Comparison of ENCODE assay signal across 8 cellular contexts in genomic region chr1:202348509-202349262, GRCh38. TPM values are rescaled to one million over a fixed set of nuclear protein-coding genes. Genes with fewer than 3 reads are reported as not detected.
DNase-seq lines count a peak whose midpoint lies in the region; ATAC-seq and TF ChIP-seq lines count a peak whose summit lies in the region.

TSS of gene PPP1R12B (plus strand) at chr1:202348699. CDS start at chr1:202348852, 153 bp downstream.

- no peaks in the 10 kb centered on the region for H4K20me1 ChIP-seq in OCI-LY1 (ENCODE audit: insufficient read depth, low read length)

- H3K9me2 ChIP-seq in OCI-LY1 (ENCODE audit: low read depth, low read length) = no peaks in the 10 kb centered on the region

- H3K27me3 ChIP-seq in HUES64 (ENCODE audit: insufficient read depth, low read length) (no peaks in the 10 kb centered on the region), OCI-LY1 (ENCODE audit: insufficient read depth, low read length) (no peaks in the 10 kb centered on the region)

- H3K36me3 ChIP-seq in HUES64 (ENCODE audit: insufficient read depth, low read length) (no peaks in the 10 kb centered on the region), OCI-LY1 (ENCODE audit: insufficient read depth, low read length) (no peaks in the 10 kb centered on the region)

- no peak for TF ChIP-seq CTCF in Calu3 (IDR thresholded peaks at IDR 0.05; ENCODE audit: unreplicated experiment)
- no peak for TF ChIP-seq CTCF in OCI-LY1 (IDR thresholded peaks at IDR 0.05; ENCODE audit: low read length)
- no peak for TF ChIP-seq CTCF in endothelial cell (IDR thresholded peaks at IDR 0.05; ENCODE audit: unreplicated experiment)

- BruUV-seq in Calu3 (replicated peaks; lab: Mats Ljungman, UMichigan) = no TSS peak

- H3K9me3 ChIP-seq in HUES64 (ENCODE audit: insufficient read depth, low read depth, low read length) (no peaks in the 10 kb centered on the region), OCI-LY1 (ENCODE audit: low read length) (no peaks in the 10 kb centered on the region)

- ATAC-seq in GM21447 (IDR thresholded peaks at IDR 0.05; ENCODE audit: unreplicated experiment) = peak; percentile 97

- H3K27ac Mint-ChIP-seq in Calu3 (ENCODE audit: unreplicated experiment) = peak within 1 kb of the TSS; percentile 81
- peak within 1 kb of the TSS; percentile 94 for H3K27ac Mint-ChIP-seq in endothelial cell (ENCODE audit: unreplicated experiment)

- H3K9me3 Mint-ChIP-seq in Calu3 (ENCODE audit: low read depth, unreplicated experiment) (no peaks in the 10 kb centered on the region), endothelial cell (ENCODE audit: unreplicated experiment) (no peaks in the 10 kb centered on the region)

- H3K27me3 Mint-ChIP-seq in Calu3 (ENCODE audit: unreplicated experiment) = no peaks in the 10 kb centered on the region
- H3K27me3 Mint-ChIP-seq in endothelial cell (ENCODE audit: unreplicated experiment) = peaks cover 9% of the 10 kb centered on the region

- H3K9ac ChIP-seq in HUES64 (ENCODE audit: low read depth, low read length) (peak within 1 kb of the TSS; percentile 74), OCI-LY1 (ENCODE audit: low read length) (peak within 1 kb of the TSS; percentile 84)

- peaks cover 10% of the 10 kb centered on the region; the same call in 1 of the 2 replicates for H3K4me1 ChIP-seq in HUES64 (ENCODE audit: insufficient read depth, low read length)
- H3K4me1 ChIP-seq in OCI-LY1 (ENCODE audit: insufficient read depth, low read length, severe bottlenecking) = peaks cover 23% of the 10 kb centered on the region

- DNase-seq in Calu3 (peak; percentile 98), endothelial cell (ENCODE audit: low spot score) (peak; percentile 91), midbrain (lab: John Stamatoyannopoulos, UW) (peak; percentile 100)
- peak; percentile 92 for DNase-seq in activated CD8-positive, alpha-beta memory T cell treated with anti-CD3 and anti-CD28 coated beads, Interleukin-2, amount 50 U/mL, for 4 hours
- peak; percentile 88 to 92 for DNase-seq in stimulated activated CD8-positive, alpha-beta memory T cell treated with anti-CD3 and anti-CD28 coated beads, Interleukin-2, amount 100 ng/mL, for 1 hour (ENCODE audit: low read depth in 2 of 2)

- H3F3A ChIP-seq in OCI-LY1 (ENCODE audit: insufficient read depth, low read length) = no peaks in the 10 kb centered on the region

- intact Hi-C loops in Calu3 (cut with micrococcal nuclease; ENCODE audit: unreplicated experiment) = loop anchor here (5.0 kb wide), 1 partner anchor 109 kb away; no protein-coding TSS in a partner anchor

- CTCF ChIA-PET in Calu3 (lab: Charles Lee) = interaction anchor here (0.7 to 1.2 kb wide), 2 partner anchors 161 to 448 kb away, joined by 3 read pairs; no protein-coding TSS in a partner anchor

- under 1% methylated on average over 62 of the region's 62 CpGs for WGBS in HUES64

- peaks cover 19% of the 10 kb centered on the region for H3K36me3 Mint-ChIP-seq in Calu3 (ENCODE audit: insufficient read depth, unreplicated experiment)
- no peaks in the 10 kb centered on the region for H3K36me3 Mint-ChIP-seq in endothelial cell (ENCODE audit: low read depth, unreplicated experiment)

- H2AFZ ChIP-seq in OCI-LY1 (ENCODE audit: low read length) = peak within 1 kb of the TSS; percentile 100

- H3K4me1 Mint-ChIP-seq in Calu3 (ENCODE audit: low read depth, unreplicated experiment) (peaks cover 35% of the 10 kb centered on the region), endothelial cell (ENCODE audit: unreplicated experiment) (peaks cover 10% of the 10 kb centered on the region)

- H3K4me3 Mint-ChIP-seq in Calu3 (ENCODE audit: low read depth, unreplicated experiment) (peak within 1 kb of the TSS; percentile 96), endothelial cell (ENCODE audit: unreplicated experiment) (peak within 1 kb of the TSS; percentile 96)

- H3K79me2 ChIP-seq in OCI-LY1 (ENCODE audit: insufficient read depth, low read length) = peaks cover 38% of the 10 kb centered on the region

- H3K4me2 ChIP-seq in OCI-LY1 (ENCODE audit: low read length) = peak within 1 kb of the TSS; percentile 88

- peak within 1 kb of the TSS; percentile 68; the same call in 1 of the 2 replicates for H3K27ac ChIP-seq in HUES64 (ENCODE audit: low read depth, low read length)
- peak within 1 kb of the TSS; percentile 4 for H3K27ac ChIP-seq in OCI-LY1 (ENCODE audit: low read depth, low read length, poor library complexity, severe bottlenecking)

- H3K4me3 ChIP-seq in HUES64 (ENCODE audit: low read length) (peak within 1 kb of the TSS; percentile 85), OCI-LY1 (ENCODE audit: low read depth, low read length, poor library complexity, severe bottlenecking) (peak within 1 kb of the TSS; percentile 93)

RNA-seq across cellular contexts. Expression of gene PPP1R12B, which starts in this region (rescaled TPM):
- total RNA-seq in Calu3 (2022) (31.8 and 32.9 TPM in 2 replicates), endothelial cell (ENCODE audit: unreplicated experiment) (7.2 TPM)
- polyA plus RNA-seq in HUES64 (2013, experiment 1 of 2) = 4.5 TPM
- polyA plus RNA-seq in HUES64 (2013, experiment 2 of 2) = 2.9 TPM

Comparison
In these comparisons a context has a peak if more than half of its experiments do, and no peak if none do; other contexts are left out.
1. Peak in every context shown above with its lines: DNase-seq, ATAC-seq, H3K4me3 ChIP-seq and H3K27ac ChIP-seq.